Comparison of ENCODE assay signal across 1 cellular context in genomic region chr2:113239156-113239555, GRCh38. TPM values are rescaled to one million over a fixed set of nuclear protein-coding genes. Genes with fewer than 3 reads are reported as not detected.
"Had no signal": no experiment of that assay in that cellular context is flagged by ENCODE, and none has a peak within 500 bp of the region (broad histone marks: within the 10 kb centered on the region; RNA-seq: fewer than 3 reads in every experiment).

No MANE protein-coding gene starts in this region.

RNA-seq across cellular contexts. Expression of gene PAX8, which starts 39.6 kb away (rescaled TPM):
- total RNA-seq: smooth muscle cell had no signal
- polyA plus RNA-seq: smooth muscle cell had no signal
